2 cellular contexts compared by ENCODE assay signal in the genomic region with DNA sequence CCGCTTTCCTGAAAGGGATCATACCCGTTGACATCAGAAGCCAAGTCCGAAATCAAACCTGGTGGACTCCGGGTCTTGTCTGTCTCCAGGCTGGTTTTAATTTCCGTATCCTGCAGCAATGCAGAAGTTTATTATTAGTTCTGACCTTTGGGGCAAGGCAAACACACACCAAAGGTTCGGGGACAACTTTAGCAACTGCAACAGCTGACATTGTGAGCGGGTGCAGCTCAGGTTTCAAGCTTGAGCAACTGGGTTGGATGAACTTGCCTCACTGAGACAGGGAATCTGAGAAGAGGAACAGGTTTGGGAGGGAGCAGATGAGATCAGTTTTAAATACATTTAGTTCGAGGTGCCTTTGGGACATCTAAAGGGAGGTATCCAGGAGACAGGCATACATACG.
TF ChIP-seq lines count a peak whose summit lies in the region.

No MANE protein-coding gene starts in this region.

TF ChIP-seq in GM23338, 12 proteins besides CTCF, POLR2A, EP300 and RAD21 (continued from another document):
- TF ChIP-seq, protein P1, sequence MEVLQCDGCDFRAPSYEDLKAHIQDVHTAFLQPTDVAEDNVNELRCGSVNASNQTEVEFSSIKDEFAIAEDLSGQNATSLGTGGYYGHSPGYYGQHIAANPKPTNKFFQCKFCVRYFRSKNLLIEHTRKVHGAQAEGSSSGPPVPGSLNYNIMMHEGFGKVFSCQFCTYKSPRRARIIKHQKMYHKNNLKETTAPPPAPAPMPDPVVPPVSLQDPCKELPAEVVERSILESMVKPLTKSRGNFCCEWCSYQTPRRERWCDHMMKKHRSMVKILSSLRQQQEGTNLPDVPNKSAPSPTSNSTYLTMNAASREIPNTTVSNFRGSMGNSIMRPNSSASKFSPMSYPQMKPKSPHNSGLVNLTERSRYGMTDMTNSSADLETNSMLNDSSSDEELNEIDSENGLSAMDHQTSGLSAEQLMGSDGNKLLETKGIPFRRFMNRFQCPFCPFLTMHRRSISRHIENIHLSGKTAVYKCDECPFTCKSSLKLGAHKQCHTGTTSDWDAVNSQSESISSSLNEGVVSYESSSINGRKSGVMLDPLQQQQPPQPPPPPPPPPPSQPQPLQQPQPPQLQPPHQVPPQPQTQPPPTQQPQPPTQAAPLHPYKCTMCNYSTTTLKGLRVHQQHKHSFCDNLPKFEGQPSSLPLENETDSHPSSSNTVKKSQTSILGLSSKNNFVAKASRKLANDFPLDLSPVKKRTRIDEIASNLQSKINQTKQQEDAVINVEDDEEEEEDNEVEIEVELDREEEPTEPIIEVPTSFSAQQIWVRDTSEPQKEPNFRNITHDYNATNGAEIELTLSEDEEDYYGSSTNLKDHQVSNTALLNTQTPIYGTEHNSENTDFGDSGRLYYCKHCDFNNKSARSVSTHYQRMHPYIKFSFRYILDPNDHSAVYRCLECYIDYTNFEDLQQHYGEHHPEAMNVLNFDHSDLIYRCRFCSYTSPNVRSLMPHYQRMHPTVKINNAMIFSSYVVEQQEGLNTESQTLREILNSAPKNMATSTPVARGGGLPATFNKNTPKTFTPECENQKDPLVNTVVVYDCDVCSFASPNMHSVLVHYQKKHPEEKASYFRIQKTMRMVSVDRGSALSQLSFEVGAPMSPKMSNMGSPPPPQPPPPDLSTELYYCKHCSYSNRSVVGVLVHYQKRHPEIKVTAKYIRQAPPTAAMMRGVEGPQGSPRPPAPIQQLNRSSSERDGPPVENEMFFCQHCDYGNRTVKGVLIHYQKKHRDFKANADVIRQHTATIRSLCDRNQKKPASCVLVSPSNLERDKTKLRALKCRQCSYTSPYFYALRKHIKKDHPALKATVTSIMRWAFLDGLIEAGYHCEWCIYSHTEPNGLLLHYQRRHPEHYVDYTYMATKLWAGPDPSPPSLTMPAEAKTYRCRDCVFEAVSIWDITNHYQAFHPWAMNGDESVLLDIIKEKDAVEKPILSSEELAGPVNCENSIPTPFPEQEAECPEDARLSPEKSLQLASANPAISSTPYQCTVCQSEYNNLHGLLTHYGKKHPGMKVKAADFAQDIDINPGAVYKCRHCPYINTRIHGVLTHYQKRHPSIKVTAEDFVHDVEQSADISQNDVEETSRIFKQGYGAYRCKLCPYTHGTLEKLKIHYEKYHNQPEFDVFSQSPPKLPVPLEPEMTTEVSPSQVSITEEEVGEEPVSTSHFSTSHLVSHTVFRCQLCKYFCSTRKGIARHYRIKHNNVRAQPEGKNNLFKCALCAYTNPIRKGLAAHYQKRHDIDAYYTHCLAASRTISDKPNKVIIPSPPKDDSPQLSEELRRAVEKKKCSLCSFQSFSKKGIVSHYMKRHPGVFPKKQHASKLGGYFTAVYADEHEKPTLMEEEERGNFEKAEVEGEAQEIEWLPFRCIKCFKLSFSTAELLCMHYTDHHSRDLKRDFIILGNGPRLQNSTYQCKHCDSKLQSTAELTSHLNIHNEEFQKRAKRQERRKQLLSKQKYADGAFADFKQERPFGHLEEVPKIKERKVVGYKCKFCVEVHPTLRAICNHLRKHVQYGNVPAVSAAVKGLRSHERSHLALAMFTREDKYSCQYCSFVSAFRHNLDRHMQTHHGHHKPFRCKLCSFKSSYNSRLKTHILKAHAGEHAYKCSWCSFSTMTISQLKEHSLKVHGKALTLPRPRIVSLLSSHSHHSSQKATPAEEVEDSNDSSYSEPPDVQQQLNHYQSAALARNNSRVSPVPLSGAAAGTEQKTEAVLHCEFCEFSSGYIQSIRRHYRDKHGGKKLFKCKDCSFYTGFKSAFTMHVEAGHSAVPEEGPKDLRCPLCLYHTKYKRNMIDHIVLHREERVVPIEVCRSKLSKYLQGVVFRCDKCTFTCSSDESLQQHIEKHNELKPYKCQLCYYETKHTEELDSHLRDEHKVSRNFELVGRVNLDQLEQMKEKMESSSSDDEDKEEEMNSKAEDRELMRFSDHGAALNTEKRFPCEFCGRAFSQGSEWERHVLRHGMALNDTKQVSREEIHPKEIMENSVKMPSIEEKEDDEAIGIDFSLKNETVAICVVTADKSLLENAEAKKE (CRISPR knock-in tag; IDR thresholded peaks at IDR 0.05): no peak
- TF ChIP-seq STAT1 (IDR thresholded peaks at IDR 0.05; ENCODE audit: unreplicated experiment) (no peak), JUNB (IDR thresholded peaks at IDR 0.05; ENCODE audit: unreplicated experiment) (no peak), ZNF331 (CRISPR knock-in tag; IDR thresholded peaks at IDR 0.05; ENCODE audit: low read depth) (no peak)
TF ChIP-seq in GM23338: peak in this region for 0.

TF ChIP-seq in SK-N-SH, 30 proteins besides CTCF, POLR2A, EP300 and RAD21 (continued from another document):
- TF ChIP-seq, protein P2, sequence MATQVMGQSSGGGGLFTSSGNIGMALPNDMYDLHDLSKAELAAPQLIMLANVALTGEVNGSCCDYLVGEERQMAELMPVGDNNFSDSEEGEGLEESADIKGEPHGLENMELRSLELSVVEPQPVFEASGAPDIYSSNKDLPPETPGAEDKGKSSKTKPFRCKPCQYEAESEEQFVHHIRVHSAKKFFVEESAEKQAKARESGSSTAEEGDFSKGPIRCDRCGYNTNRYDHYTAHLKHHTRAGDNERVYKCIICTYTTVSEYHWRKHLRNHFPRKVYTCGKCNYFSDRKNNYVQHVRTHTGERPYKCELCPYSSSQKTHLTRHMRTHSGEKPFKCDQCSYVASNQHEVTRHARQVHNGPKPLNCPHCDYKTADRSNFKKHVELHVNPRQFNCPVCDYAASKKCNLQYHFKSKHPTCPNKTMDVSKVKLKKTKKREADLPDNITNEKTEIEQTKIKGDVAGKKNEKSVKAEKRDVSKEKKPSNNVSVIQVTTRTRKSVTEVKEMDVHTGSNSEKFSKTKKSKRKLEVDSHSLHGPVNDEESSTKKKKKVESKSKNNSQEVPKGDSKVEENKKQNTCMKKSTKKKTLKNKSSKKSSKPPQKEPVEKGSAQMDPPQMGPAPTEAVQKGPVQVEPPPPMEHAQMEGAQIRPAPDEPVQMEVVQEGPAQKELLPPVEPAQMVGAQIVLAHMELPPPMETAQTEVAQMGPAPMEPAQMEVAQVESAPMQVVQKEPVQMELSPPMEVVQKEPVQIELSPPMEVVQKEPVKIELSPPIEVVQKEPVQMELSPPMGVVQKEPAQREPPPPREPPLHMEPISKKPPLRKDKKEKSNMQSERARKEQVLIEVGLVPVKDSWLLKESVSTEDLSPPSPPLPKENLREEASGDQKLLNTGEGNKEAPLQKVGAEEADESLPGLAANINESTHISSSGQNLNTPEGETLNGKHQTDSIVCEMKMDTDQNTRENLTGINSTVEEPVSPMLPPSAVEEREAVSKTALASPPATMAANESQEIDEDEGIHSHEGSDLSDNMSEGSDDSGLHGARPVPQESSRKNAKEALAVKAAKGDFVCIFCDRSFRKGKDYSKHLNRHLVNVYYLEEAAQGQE (IDR thresholded peaks at IDR 0.05; ENCODE audit: low read depth, low read length): no peak
- TF ChIP-seq, protein P3, sequence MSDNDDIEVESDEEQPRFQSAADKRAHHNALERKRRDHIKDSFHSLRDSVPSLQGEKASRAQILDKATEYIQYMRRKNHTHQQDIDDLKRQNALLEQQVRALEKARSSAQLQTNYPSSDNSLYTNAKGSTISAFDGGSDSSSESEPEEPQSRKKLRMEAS (IDR thresholded peaks at IDR 0.05; ENCODE audit: low read depth): no peak
- TF ChIP-seq, protein P4, sequence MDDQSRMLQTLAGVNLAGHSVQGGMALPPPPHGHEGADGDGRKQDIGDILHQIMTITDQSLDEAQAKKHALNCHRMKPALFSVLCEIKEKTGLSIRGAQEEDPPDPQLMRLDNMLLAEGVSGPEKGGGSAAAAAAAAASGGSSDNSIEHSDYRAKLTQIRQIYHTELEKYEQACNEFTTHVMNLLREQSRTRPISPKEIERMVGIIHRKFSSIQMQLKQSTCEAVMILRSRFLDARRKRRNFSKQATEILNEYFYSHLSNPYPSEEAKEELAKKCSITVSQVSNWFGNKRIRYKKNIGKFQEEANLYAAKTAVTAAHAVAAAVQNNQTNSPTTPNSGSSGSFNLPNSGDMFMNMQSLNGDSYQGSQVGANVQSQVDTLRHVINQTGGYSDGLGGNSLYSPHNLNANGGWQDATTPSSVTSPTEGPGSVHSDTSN (IDR thresholded peaks at IDR 0.05): no peak
- TF ChIP-seq SMC3 (IDR thresholded peaks at IDR 0.05; ENCODE audit: low read depth, low read length) (no peak), FOSL2 (IDR thresholded peaks at IDR 0.05; ENCODE audit: borderline replicate concordance, low read depth) (no peak)
